11 cellular contexts compared by ENCODE assay signal in the genomic region with DNA sequence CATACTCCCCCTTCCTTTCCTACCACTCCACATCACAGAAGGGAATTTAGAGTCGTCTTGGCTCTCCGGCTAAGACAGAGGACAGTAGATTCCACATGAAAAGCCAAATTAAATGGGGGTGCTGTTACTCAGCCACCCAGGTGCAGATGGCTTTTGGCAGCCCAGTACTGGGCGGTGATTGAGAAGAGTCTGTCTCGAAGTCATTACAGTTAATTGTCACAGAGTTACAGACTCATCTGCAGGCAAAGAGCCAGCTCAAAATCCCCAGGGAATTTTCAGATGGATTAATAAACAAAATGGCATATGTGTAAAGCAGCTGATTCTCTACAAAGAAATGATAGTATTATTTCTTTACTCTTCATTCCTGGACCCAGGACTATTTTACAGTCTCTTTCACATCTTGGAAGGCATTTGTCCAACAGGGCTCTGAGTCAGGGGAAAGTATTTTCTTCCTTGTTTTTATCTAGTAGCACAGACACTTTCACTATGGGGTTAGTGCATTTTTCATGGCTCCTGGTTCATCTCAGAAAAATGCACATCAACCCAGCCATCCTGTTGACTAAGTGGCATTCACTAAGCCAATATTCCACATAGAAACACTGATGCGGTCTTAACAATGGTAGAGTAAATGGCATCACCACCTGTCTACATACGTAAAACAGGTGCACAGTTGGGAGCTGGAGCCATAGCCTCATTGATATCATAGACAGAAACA.
DNase-seq lines count a peak whose midpoint lies in the region; ATAC-seq and TF ChIP-seq lines count a peak whose summit lies in the region.
"Had no signal": no experiment of that assay in that cellular context is flagged by ENCODE, and none has a peak within 500 bp of the region (broad histone marks: within the 10 kb centered on the region; RNA-seq: fewer than 3 reads in every experiment).

No MANE protein-coding gene starts in this region.

- H3K9ac ChIP-seq in H9 (ENCODE audit: extremely low read depth, insufficient read length, low read length): no peak overlapping the region

- no peak overlapping the region for H3K56ac ChIP-seq in H9 (ENCODE audit: insufficient read length, low read depth, low read length)

- no peak overlapping the region for H3K18ac ChIP-seq in H9 (ENCODE audit: insufficient read length, low read depth, low read length)

- H3K27ac ChIP-seq in RWPE2 (ENCODE audit: poor library complexity, severe bottlenecking): no peak overlapping the region
- no peak overlapping the region for H3K27ac ChIP-seq in foreskin keratinocyte
- H3K27ac ChIP-seq in H9 (ENCODE audit: insufficient read length, low read depth, low read length): no peak overlapping the region
- H3K27ac ChIP-seq: thyroid gland had no signal

- H3K79me2 ChIP-seq in H9 (ENCODE audit: insufficient read depth, low read length): no peaks in the 10 kb centered on the region

- no peak overlapping the region for H2BK15ac ChIP-seq in H9 (ENCODE audit: low read depth, low read length)

- H3K27me3 Mint-ChIP-seq in H9 (ENCODE audit: low read depth): no peaks in the 10 kb centered on the region

- H3K36me3 Mint-ChIP-seq in H9 (ENCODE audit: insufficient read depth in 1 of 3, low read depth in 3 of 3): no peaks in the 10 kb centered on the region; a peak in 2 of 7 replicates

- ATAC-seq in RWPE2 (ENCODE audit: low read depth) (peak; percentile 49; the same call in 1 of the 3 replicates), foreskin keratinocyte (peak; percentile 72)

- no peaks in the 10 kb centered on the region for H4K20me1 ChIP-seq in H9 (ENCODE audit: control insufficient read depth, insufficient read depth, insufficient read length)

- no peak overlapping the region for H3K23ac ChIP-seq in H9 (ENCODE audit: insufficient read length, low read depth, low read length)

- peaks cover 7 to 9% of the 10 kb centered on the region in 2 experiments for H3K4me1 Mint-ChIP-seq in H9

- H3K9me3 Mint-ChIP-seq in H9: peaks cover 3 to 7% of the 10 kb centered on the region in 2 experiments; a peak in 2 of 5 replicates

- no CpG with 5 or more reads among the region's 6 CpGs for WGBS in H9 (ENCODE audit: extremely low coverage, insufficient read length, low lambda C conversion rate)

- no peak overlapping the region for H3T11ph ChIP-seq in H9 (ENCODE audit: low read length)

- no peak for TF ChIP-seq CTCF in AG04449 (IDR thresholded peaks at IDR 0.05; ENCODE audit: insufficient read depth, low read length, missing control alignments)
- TF ChIP-seq CTCF in RWPE2 (IDR thresholded peaks at IDR 0.05; ENCODE audit: poor library complexity, severe bottlenecking): no peak
- no peak for TF ChIP-seq CTCF in foreskin keratinocyte (conservative IDR thresholded peaks at IDR 0.05)
- no peak for TF ChIP-seq CTCF in H9 (conservative IDR thresholded peaks at IDR 0.05)

- no peak overlapping the region for H4K91ac ChIP-seq in H9 (ENCODE audit: insufficient read length, low read depth, low read length)

- H4K5ac ChIP-seq in H9 (ENCODE audit: insufficient read length, low read depth, low read length): no peak overlapping the region

- H2BK5ac ChIP-seq in H9 (ENCODE audit: insufficient read length, low read length): no peak overlapping the region

- peak overlapping the region in 1 of 3 experiments; percentile 30; a peak in 1 of 7 replicates for H3K27ac Mint-ChIP-seq in H9

- POLR2A ChIA-PET in AG04449 (lab: Yijun Ruan, JAX): interaction anchor here (0.6 kb wide), 1 partner anchor 29 kb away, joined by 3 read pairs; no protein-coding TSS in a partner anchor

- CTCF ChIA-PET in AG04449 (lab: Yijun Ruan, JAX): interaction anchor here (1.2 to 1.9 kb wide), 2 partner anchors 12 to 364 kb away, joined by 3 to 8 read pairs; no protein-coding TSS in a partner anchor

- no peak overlapping the region for H3K14ac ChIP-seq in H9 (ENCODE audit: insufficient read depth, low read length)

- H4K8ac ChIP-seq in H9 (replicated peaks; ENCODE audit: insufficient read length, low read depth, low read length): no peak overlapping the region

- H3K4me1 ChIP-seq in RWPE2 (ENCODE audit: insufficient read depth, poor library complexity, severe bottlenecking): no peaks in the 10 kb centered on the region
- peaks cover 8% of the 10 kb centered on the region for H3K4me1 ChIP-seq in foreskin keratinocyte
- H3K4me1 ChIP-seq in H9 (ENCODE audit: insufficient read depth, low read length): no peaks in the 10 kb centered on the region

- H3K27me3 ChIP-seq in RWPE2 (ENCODE audit: insufficient read depth, poor library complexity, severe bottlenecking) (no peaks in the 10 kb centered on the region), foreskin keratinocyte (peaks cover 45% of the 10 kb centered on the region), H9 (ENCODE audit: insufficient read depth, low read length) (no peaks in the 10 kb centered on the region)
- H3K27me3 ChIP-seq: thyroid gland had no signal

- no peak overlapping the region for H3K4me2 ChIP-seq in H9 (ENCODE audit: insufficient read depth, insufficient read length, low read length)

- no peaks in the 10 kb centered on the region for H3K36me3 ChIP-seq in RWPE2 (ENCODE audit: low read depth)
- H3K36me3 ChIP-seq: thyroid gland had no signal

- H3K9me3 ChIP-seq in RWPE2 (ENCODE audit: severe bottlenecking): no peaks in the 10 kb centered on the region
- H3K9me3 ChIP-seq in H9 (ENCODE audit: control insufficient read depth, low read depth, low read length): no peaks in the 10 kb centered on the region
- H3K9me3 ChIP-seq: thyroid gland had no signal

- H3K4me3 Mint-ChIP-seq in H9: no peak overlapping the region

- H3K4me3 ChIP-seq in AG04449 (ENCODE audit: low read depth, low read length) (no peak overlapping the region), RWPE2 (ENCODE audit: severe bottlenecking) (no peak overlapping the region)
- H3K4me3 ChIP-seq: thyroid gland had no signal

- H2BK120ac ChIP-seq in H9 (ENCODE audit: low read depth, low read length, poor library complexity, severe bottlenecking): no peak overlapping the region

- H2AFZ ChIP-seq in H9 (ENCODE audit: low read length): no peak overlapping the region

- H3K23me2 ChIP-seq in H9 (ENCODE audit: insufficient read length, low read depth, low read length, poor library complexity, severe bottlenecking): no peaks in the 10 kb centered on the region

- H2BK20ac ChIP-seq in H9 (ENCODE audit: low read depth, low read length, poor library complexity, severe bottlenecking): no peak overlapping the region

- H3K4ac ChIP-seq in H9 (ENCODE audit: low read depth, low read length): no peak overlapping the region

- no peak overlapping the region for H2BK12ac ChIP-seq in H9 (ENCODE audit: insufficient read length, low read depth, low read length)

- H2AK5ac ChIP-seq in H9 (ENCODE audit: insufficient read length, low read length): no peak overlapping the region

- peak; percentile 87 for DNase-seq in AG04449 (ENCODE audit: low read depth, low spot score)
- peak; percentile 92 for DNase-seq in HS-5 (ENCODE audit: low read depth)
- no peak for DNase-seq in RWPE2 (ENCODE audit: low spot score)
- peak; percentile 65 to 86 for DNase-seq in foreskin keratinocyte
- DNase-seq in GOT3 (lab: John Stamatoyannopoulos, UW): no peak
- DNase-seq in UCSD-AML1 (lab: John Stamatoyannopoulos, UW; ENCODE audit: unreplicated experiment): no peak
- DNase-seq in activated T-cell treated with anti-CD3 and anti-CD28 coated beads for 4 hours: no peak
- no peak for DNase-seq in H9
- DNase-seq: DND-41; stimulated activated CD4-positive, alpha-beta T cell treated with anti-CD3 and anti-CD28 coated beads, Interleukin-15, amount 100 ng/mL, for 24 hours; thyroid gland had no signal

- H3K79me1 ChIP-seq in H9 (ENCODE audit: insufficient read depth, low read depth, low read length, poor library complexity, severe bottlenecking): no peaks in the 10 kb centered on the region

Comparison
In these comparisons a context has a peak if more than half of its experiments do, and no peak if none do; other contexts are left out.
1. DNase-seq: peak in AG04449 (single experiment), HS-5 (single experiment) and foreskin keratinocyte (2 of 2); none in RWPE2 (single experiment), GOT3 (single experiment), UCSD-AML1 (single experiment), activated T-cell treated with anti-CD3 and anti-CD28 coated beads for 4 hours (single experiment) and H9 (single experiment).